Comparison of ENCODE assay signal across 8 cellular contexts in genomic region chr6:36839819-36840379, GRCh38. TPM values are rescaled to one million over a fixed set of nuclear protein-coding genes. Genes with fewer than 3 reads are reported as not detected.
DNase-seq lines count a peak whose midpoint lies in the region; ATAC-seq and TF ChIP-seq lines count a peak whose summit lies in the region.

No MANE protein-coding gene starts in this region.

- peak overlapping the region; percentile 85 for H3K4me2 ChIP-seq in DND-41 (ENCODE audit: insufficient read depth, low read length)

- peaks cover 6% of the 10 kb centered on the region for H3K27me3 ChIP-seq in DND-41 (ENCODE audit: insufficient read depth, low read length, poor library complexity)
- peaks cover 58% of the 10 kb centered on the region for H3K27me3 ChIP-seq in neutrophil
- H3K27me3 ChIP-seq in aorta (ENCODE audit: control insufficient read depth in 1 of 2, insufficient read depth in 2 of 2, low read length in 1 of 2): no peaks in the 10 kb centered on the region

- TF ChIP-seq CTCF in DND-41 (IDR thresholded peaks at IDR 0.05; ENCODE audit: borderline replicate concordance, extremely low read depth, low read length, poor library complexity, severe bottlenecking) (peak; percentile 42), fibroblast of mammary gland (conservative IDR thresholded peaks at IDR 0.05; ENCODE audit: control insufficient read depth, insufficient read depth, low read depth, low read length) (no peak), neutrophil (IDR thresholded peaks at IDR 0.05) (no peak)

- peak overlapping the region in 1 of 2 experiments; percentile 51; a peak in 3 of 4 replicates for H3K4me3 ChIP-seq in DND-41 (ENCODE audit: low read depth in 1 of 2, low read length in 2 of 2)
- H3K4me3 ChIP-seq in fibroblast of mammary gland (ENCODE audit: control insufficient read depth, low read depth, low read length): peak overlapping the region; percentile 27
- peak overlapping the region; percentile 38 to 53 for H3K4me3 ChIP-seq in neutrophil (ENCODE audit: low read depth in 1 of 2, low read length in 1 of 2)
- H3K4me3 ChIP-seq in aorta (ENCODE audit: low read length in 2 of 2): peak overlapping the region; percentile 23 to 24

- peak overlapping the region; percentile 54 for H2AFZ ChIP-seq in DND-41 (ENCODE audit: low read depth, low read length)

- no peaks in the 10 kb centered on the region for H3K9me3 ChIP-seq in DND-41 (ENCODE audit: insufficient read depth, low read length, severe bottlenecking)
- H3K9me3 ChIP-seq in neutrophil: no peaks in the 10 kb centered on the region
- H3K9me3 ChIP-seq in aorta (ENCODE audit: control insufficient read depth, low read length): no peaks in the 10 kb centered on the region

- ATAC-seq in DND-41 (ENCODE audit: insufficient read depth, low read depth) (peak; percentile 78), aorta (ENCODE audit: low FRiP score) (peak; percentile 72)

- H3K9ac ChIP-seq in DND-41 (ENCODE audit: low read depth, low read length): peak overlapping the region; percentile 49

- intact Hi-C loops in aorta (cut with DNase I): no loop called here

- WGBS in aorta, 2 donors: 0 to 1% methylated on average over 18 to 63 of the region's 63 CpGs

- no peak overlapping the region for H3K27ac ChIP-seq in DND-41 (ENCODE audit: low read length)
- H3K27ac ChIP-seq in neutrophil: no peak overlapping the region
- no peak overlapping the region for H3K27ac ChIP-seq in aorta (ENCODE audit: low read depth in 1 of 2, low read length in 2 of 2)

- DNase-seq in DND-41 (peak; percentile 65), NAMALWA (ENCODE audit: low spot score) (peak; percentile 66), fibroblast of mammary gland (ENCODE audit: low read depth) (no peak), aorta (peak; percentile 62 to 87), GM19240 (ENCODE audit: insufficient read length, low spot score) (no peak), SHP77 (lab: John Stamatoyannopoulos, UW) (no peak)
- DNase-seq in activated T-cell treated with anti-CD3 and anti-CD28 coated beads, Interleukin-2, amount 50 U/mL, for 1 hour: peak; percentile 66

- H3K4me1 ChIP-seq in DND-41 (ENCODE audit: insufficient read depth, low read length) (peaks cover 12% of the 10 kb centered on the region), neutrophil (ENCODE audit: control insufficient read depth in 1 of 2, insufficient read depth in 1 of 2, low read depth in 1 of 2, low read length in 1 of 2) (peaks cover 12 to 18% of the 10 kb centered on the region in 2 experiments), aorta (ENCODE audit: control insufficient read depth in 1 of 2, insufficient read depth in 2 of 2, low read length in 2 of 2) (no peaks in the 10 kb centered on the region)

- peaks cover 4% of the 10 kb centered on the region; the same call in 1 of the 2 replicates for H4K20me1 ChIP-seq in DND-41 (ENCODE audit: insufficient read depth, low read length)

- H3K36me3 ChIP-seq in DND-41 (ENCODE audit: insufficient read depth, low read length) (no peaks in the 10 kb centered on the region), neutrophil (no peaks in the 10 kb centered on the region), aorta (ENCODE audit: control insufficient read depth in 1 of 2, insufficient read depth in 2 of 2, low read length in 1 of 2) (no peaks in the 10 kb centered on the region)

- no peaks in the 10 kb centered on the region for H3K79me2 ChIP-seq in DND-41 (ENCODE audit: insufficient read depth, low read length)

RNA-seq across cellular contexts. Expression of gene CPNE5, which starts 0.7 kb away (rescaled TPM):
- 10 to 100 TPM in 1 of 2 donors, 1 to 10 TPM in 1; 7.9 to 13.1 TPM for total RNA-seq in aorta
- under 1 TPM in 1 of 2 donors, not detected in 1; 0.20 TPM for polyA plus RNA-seq in aorta

RNA-seq across cellular contexts. Expression of gene PPIL1, which starts 34.7 kb away (rescaled TPM):
- 10 to 100 TPM; 12.0 to 13.4 TPM for total RNA-seq in aorta
- polyA plus RNA-seq in aorta: 10 to 100 TPM in 1 of 2 donors, 1 to 10 TPM in 1; 9.6 to 33.7 TPM

RNA-seq across cellular contexts. Expression of gene C6orf89, which starts 45.9 kb away (rescaled TPM):
- 10 to 100 TPM; 56.9 to 59.7 TPM for total RNA-seq in aorta
- polyA plus RNA-seq in aorta: 10 to 100 TPM; 16.7 to 22.8 TPM

Comparison
In these comparisons a context has a peak if more than half of its experiments do, and no peak if none do; other contexts are left out.
1. DNase-seq: peak in DND-41 (single experiment), NAMALWA (single experiment), activated T-cell treated with anti-CD3 and anti-CD28 coated beads, Interleukin-2, amount 50 U/mL, for 1 hour (single experiment) and aorta (2 of 2); none in fibroblast of mammary gland (single experiment), GM19240 (single experiment) and SHP77 (0 of 2).